In the genomic region with DNA sequence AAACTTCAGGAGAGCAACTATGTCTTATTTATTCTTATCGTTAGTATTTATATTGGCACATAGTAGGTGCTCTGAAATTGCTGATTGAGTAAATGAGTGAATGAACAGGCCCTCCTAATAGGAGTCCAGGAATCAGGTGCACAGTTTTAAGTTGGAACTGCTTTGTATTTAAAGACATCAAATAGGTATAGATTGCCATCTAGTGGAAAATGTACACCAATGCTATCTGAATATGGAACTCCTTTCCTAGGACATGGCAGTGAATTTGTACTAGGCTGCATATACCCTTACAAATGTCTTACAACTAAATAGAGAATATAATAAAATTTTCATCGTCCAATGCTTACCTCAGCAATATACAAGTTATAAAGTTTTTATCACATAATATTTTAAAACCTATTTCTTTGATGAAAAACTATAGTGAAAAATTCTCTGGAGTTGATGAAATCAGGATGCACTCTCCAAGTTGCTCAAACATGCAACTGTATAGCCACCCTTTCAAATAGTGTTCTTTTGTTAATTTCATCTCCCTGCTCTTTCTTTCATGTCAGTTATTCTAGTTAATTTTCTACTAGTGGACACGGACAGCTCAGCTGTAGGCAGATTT, we compare ENCODE assay signal across 9 cellular contexts.
DNase-seq lines count a peak whose midpoint lies in the region; ATAC-seq and TF ChIP-seq lines count a peak whose summit lies in the region.
"Had no signal": no experiment of that assay in that cellular context is flagged by ENCODE, and none has a peak within 500 bp of the region (broad histone marks: within the 10 kb centered on the region; RNA-seq: fewer than 3 reads in every experiment).

No MANE protein-coding gene starts in this region.

- peak; percentile 54 for TF ChIP-seq CTCF in AG09319 (IDR thresholded peaks at IDR 0.05; ENCODE audit: low read depth, low read length)
- TF ChIP-seq CTCF in neural progenitor cell (IDR thresholded peaks at IDR 0.05): peak; percentile 62

- H3K27ac Mint-ChIP-seq in neural progenitor cell: no peak overlapping the region
- no peak overlapping the region for H3K27ac Mint-ChIP-seq in activated CD4-positive, alpha-beta memory T cell treated with anti-CD3 and anti-CD28 coated beads for 36 hours

- no peak overlapping the region for H2AFZ ChIP-seq in neural progenitor cell (replicated peaks)

- H3K79me2 ChIP-seq in neural progenitor cell (ENCODE audit: low read depth): no peaks in the 10 kb centered on the region

- no peaks in the 10 kb centered on the region for H3K4me1 Mint-ChIP-seq in neural progenitor cell
- no peaks in the 10 kb centered on the region for H3K4me1 Mint-ChIP-seq in activated CD4-positive, alpha-beta memory T cell treated with anti-CD3 and anti-CD28 coated beads for 36 hours (ENCODE audit: low read depth)

- POLR2A ChIA-PET in activated CD4-positive, alpha-beta memory T cell treated with anti-CD3 and anti-CD28 coated beads for 36 hours (lab: Charles Lee): no interaction called here

- H3K4me2 ChIP-seq in neural progenitor cell: no peak overlapping the region

- H3F3A ChIP-seq in neural progenitor cell (ENCODE audit: low read depth): no peaks in the 10 kb centered on the region

- H3K27ac ChIP-seq in neural progenitor cell: no peak overlapping the region

- H3K27me3 Mint-ChIP-seq in neural progenitor cell (ENCODE audit: insufficient read depth, low read depth): peaks cover 2% of the 10 kb centered on the region
- no peaks in the 10 kb centered on the region for H3K27me3 Mint-ChIP-seq in activated CD4-positive, alpha-beta memory T cell treated with anti-CD3 and anti-CD28 coated beads for 36 hours

- H3K9ac ChIP-seq in neural progenitor cell: no peak overlapping the region

- intact Hi-C loops in activated CD4-positive, alpha-beta memory T cell treated with anti-CD3 and anti-CD28 coated beads for 36 hours (cut with micrococcal nuclease): no loop called here

- DNase-seq in AG09319 (ENCODE audit: extremely low read depth, low read depth) (no peak), NCI-H345 treated with DMSO at 0.1 percent for 48 hours (lab: John Stamatoyannopoulos, UW; ENCODE audit: unreplicated experiment) (peak; percentile 48), dedifferentiated amniotic fluid mesenchymal stem cell (ENCODE audit: extremely low spot score) (peak; percentile 37), neural progenitor cell (ENCODE audit: low spot score) (peak; percentile 13)
- DNase-seq in activated CD4-positive, alpha-beta memory T cell treated with anti-CD3 and anti-CD28 coated beads for 36 hours: no peak
- DNase-seq in activated CD4-positive, alpha-beta T cell treated with anti-CD3 and anti-CD28 coated beads, Interleukin-2, amount 50 U/mL, for 4 hours: no peak

- H3K4me3 ChIP-seq in neural progenitor cell: no peak overlapping the region
- H3K4me3 ChIP-seq: HAP-1 had no signal

- no peaks in the 10 kb centered on the region for H3K4me1 ChIP-seq in neural progenitor cell
- H3K4me1 ChIP-seq: HAP-1 had no signal

- H3K9me3 ChIP-seq in neural progenitor cell (ENCODE audit: low read depth): no peaks in the 10 kb centered on the region
- H3K9me3 ChIP-seq: HAP-1 had no signal

- no peaks in the 10 kb centered on the region for H3K36me3 ChIP-seq in neural progenitor cell
- H3K36me3 ChIP-seq: HAP-1 had no signal

- H3K36me3 Mint-ChIP-seq in neural progenitor cell: no peaks in the 10 kb centered on the region
- no peaks in the 10 kb centered on the region for H3K36me3 Mint-ChIP-seq in activated CD4-positive, alpha-beta memory T cell treated with anti-CD3 and anti-CD28 coated beads for 36 hours

- H3K4me3 Mint-ChIP-seq in neural progenitor cell: no peak overlapping the region
- H3K4me3 Mint-ChIP-seq in activated CD4-positive, alpha-beta memory T cell treated with anti-CD3 and anti-CD28 coated beads for 36 hours: no peak overlapping the region

- CTCF ChIA-PET in activated CD4-positive, alpha-beta memory T cell treated with anti-CD3 and anti-CD28 coated beads for 36 hours (lab: Charles Lee): interaction anchor here (1.8 to 2.9 kb wide), 3 partner anchors 10 to 29 kb away, joined by 4 to 13 read pairs (median 5); no protein-coding TSS in a partner anchor

- ATAC-seq in GM18907 (IDR thresholded peaks at IDR 0.05; ENCODE audit: unreplicated experiment) (peak; percentile 80), HG03175 (IDR thresholded peaks at IDR 0.05; ENCODE audit: unreplicated experiment) (peak; percentile 80)

- H4K20me1 ChIP-seq in neural progenitor cell (ENCODE audit: low read depth): no peaks in the 10 kb centered on the region

- H3K9me3 Mint-ChIP-seq in neural progenitor cell: no peaks in the 10 kb centered on the region
- no peaks in the 10 kb centered on the region for H3K9me3 Mint-ChIP-seq in activated CD4-positive, alpha-beta memory T cell treated with anti-CD3 and anti-CD28 coated beads for 36 hours

- no peaks in the 10 kb centered on the region for H3K27me3 ChIP-seq in neural progenitor cell

Comparison
In these comparisons a context has a peak if more than half of its experiments do, and no peak if none do; other contexts are left out.
1. DNase-seq: peak in NCI-H345 treated with DMSO at 0.1 percent for 48 hours (single experiment), dedifferentiated amniotic fluid mesenchymal stem cell (single experiment) and neural progenitor cell (single experiment); none in AG09319 (single experiment), activated CD4-positive, alpha-beta memory T cell treated with anti-CD3 and anti-CD28 coated beads for 36 hours (single experiment) and activated CD4-positive, alpha-beta T cell treated with anti-CD3 and anti-CD28 coated beads, Interleukin-2, amount 50 U/mL, for 4 hours (0 of 2).